22 cellular contexts compared by ENCODE assay signal in the genomic region with DNA sequence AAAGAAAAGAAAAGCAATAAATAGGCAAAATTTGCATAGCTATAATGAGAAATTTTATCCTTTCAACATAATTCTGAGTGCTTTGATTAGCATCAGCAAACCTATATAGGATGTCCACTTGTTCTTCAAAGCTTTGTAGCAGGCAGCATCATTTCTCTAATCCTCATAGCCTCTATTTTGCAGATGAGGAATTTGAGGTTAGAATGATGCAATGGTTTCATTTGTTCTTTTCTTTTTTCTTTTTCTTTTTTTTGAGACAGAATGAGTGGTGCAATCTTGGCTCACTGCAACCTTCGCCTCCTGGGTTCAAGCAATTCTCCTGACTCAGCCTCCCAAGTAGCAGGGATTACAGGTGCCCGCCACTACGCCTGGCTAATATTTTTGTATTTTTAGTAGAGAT.
"Had no signal": no experiment of that assay in that cellular context is flagged by ENCODE, and none has a peak within 500 bp of the region (broad histone marks: within the 10 kb centered on the region; RNA-seq: fewer than 3 reads in every experiment).

No MANE protein-coding gene starts in this region.

- DNase-seq: activated CD4-positive, alpha-beta T cell treated with anti-CD3 and anti-CD28 coated beads for 4 hours; activated CD4-positive, alpha-beta T cell treated with anti-CD3 and anti-CD28 coated beads, Interleukin-2, amount 50 U/mL, for 48 hours; activated naive CD4-positive, alpha-beta T cell treated with Interleukin-2 at 50 U/mL for 16 hours; activated naive CD8-positive, alpha-beta T cell treated with anti-CD3 and anti-CD28 coated beads, Interleukin-2, amount 10 ng/mL, durations not matched to agents 7 days and 5 days; activated T-cell treated with anti-CD3 and anti-CD28 coated beads, Interleukin-2, amount 50 U/mL, for 48 hours; effector CD4-positive, alpha-beta T cell; foreskin keratinocyte; immature natural killer cell; left ventricle myocardium inferior; naive thymus-derived CD8-positive, alpha-beta T cell; stimulated activated CD4-positive, alpha-beta T cell treated with anti-CD3 and anti-CD28 coated beads, Interleukin-1b, Interleukin-23, amount 100 ng/mL, for 48 hours; substantia nigra; T-helper 1 cell; T-helper 9 cell; thyroid gland; upper lobe of right lung had no signal

- ATAC-seq: naive thymus-derived CD8-positive, alpha-beta T cell; upper lobe of right lung had no signal

- H3K4me3 Mint-ChIP-seq: activated naive CD8-positive, alpha-beta T cell treated with anti-CD3 and anti-CD28 coated beads, Interleukin-2, amount 10 ng/mL, durations not matched to agents 7 days and 5 days; immature natural killer cell; mesothelial cell of epicardium; naive thymus-derived CD8-positive, alpha-beta T cell; stimulated activated naive CD8-positive, alpha-beta T cell treated with anti-CD3 and anti-CD28 coated beads, Interleukin-15, Interleukin-2, amounts not matched to agents 100 ng/mL and 50 ng/mL, for 24 hours; WTC11 had no signal

- H3K4me1 Mint-ChIP-seq: activated naive CD8-positive, alpha-beta T cell treated with anti-CD3 and anti-CD28 coated beads, Interleukin-2, amount 10 ng/mL, durations not matched to agents 7 days and 5 days; immature natural killer cell; naive thymus-derived CD8-positive, alpha-beta T cell had no signal

- H3K4me1 ChIP-seq: body of pancreas, foreskin keratinocyte, left ventricle myocardium inferior, right atrium auricular region, thyroid gland, upper lobe of right lung had no signal

- H3K36me3 ChIP-seq: cardiac muscle cell, left ventricle myocardium inferior, right atrium auricular region, thyroid gland, upper lobe of right lung had no signal

- H3K27ac Mint-ChIP-seq: activated naive CD8-positive, alpha-beta T cell treated with anti-CD3 and anti-CD28 coated beads, Interleukin-2, amount 10 ng/mL, durations not matched to agents 7 days and 5 days; immature natural killer cell; mesothelial cell of epicardium; naive thymus-derived CD8-positive, alpha-beta T cell; stimulated activated naive CD8-positive, alpha-beta T cell treated with anti-CD3 and anti-CD28 coated beads, Interleukin-15, Interleukin-2, amounts not matched to agents 100 ng/mL and 50 ng/mL, for 24 hours had no signal

- H3K9me3 ChIP-seq: body of pancreas, left ventricle myocardium inferior, right atrium auricular region, thyroid gland, upper lobe of right lung had no signal

- H3K27me3 Mint-ChIP-seq: activated naive CD8-positive, alpha-beta T cell treated with anti-CD3 and anti-CD28 coated beads, Interleukin-2, amount 10 ng/mL, durations not matched to agents 7 days and 5 days; stimulated activated naive CD8-positive, alpha-beta T cell treated with anti-CD3 and anti-CD28 coated beads, Interleukin-15, Interleukin-2, amounts not matched to agents 100 ng/mL and 50 ng/mL, for 24 hours had no signal

- H3K27me3 ChIP-seq: body of pancreas, cardiac muscle cell, right atrium auricular region, thyroid gland had no signal

- H3K36me3 Mint-ChIP-seq: activated naive CD8-positive, alpha-beta T cell treated with anti-CD3 and anti-CD28 coated beads, Interleukin-2, amount 10 ng/mL, durations not matched to agents 7 days and 5 days; immature natural killer cell; mesothelial cell of epicardium; naive thymus-derived CD8-positive, alpha-beta T cell; WTC11 had no signal

- H3K4me3 ChIP-seq: body of pancreas, cardiac muscle cell, left ventricle myocardium inferior, right atrium auricular region, thyroid gland, upper lobe of right lung had no signal

- H3K27ac ChIP-seq: body of pancreas, cardiac muscle cell, foreskin keratinocyte, left ventricle myocardium inferior, right atrium auricular region, thyroid gland, upper lobe of right lung had no signal

- H3K9me3 Mint-ChIP-seq: activated naive CD8-positive, alpha-beta T cell treated with anti-CD3 and anti-CD28 coated beads, Interleukin-2, amount 10 ng/mL, durations not matched to agents 7 days and 5 days; mesothelial cell of epicardium; stimulated activated naive CD8-positive, alpha-beta T cell treated with anti-CD3 and anti-CD28 coated beads, Interleukin-15, Interleukin-2, amounts not matched to agents 100 ng/mL and 50 ng/mL, for 24 hours; WTC11 had no signal
